Comparison of ENCODE assay signal across 8 cellular contexts in the genomic region with DNA sequence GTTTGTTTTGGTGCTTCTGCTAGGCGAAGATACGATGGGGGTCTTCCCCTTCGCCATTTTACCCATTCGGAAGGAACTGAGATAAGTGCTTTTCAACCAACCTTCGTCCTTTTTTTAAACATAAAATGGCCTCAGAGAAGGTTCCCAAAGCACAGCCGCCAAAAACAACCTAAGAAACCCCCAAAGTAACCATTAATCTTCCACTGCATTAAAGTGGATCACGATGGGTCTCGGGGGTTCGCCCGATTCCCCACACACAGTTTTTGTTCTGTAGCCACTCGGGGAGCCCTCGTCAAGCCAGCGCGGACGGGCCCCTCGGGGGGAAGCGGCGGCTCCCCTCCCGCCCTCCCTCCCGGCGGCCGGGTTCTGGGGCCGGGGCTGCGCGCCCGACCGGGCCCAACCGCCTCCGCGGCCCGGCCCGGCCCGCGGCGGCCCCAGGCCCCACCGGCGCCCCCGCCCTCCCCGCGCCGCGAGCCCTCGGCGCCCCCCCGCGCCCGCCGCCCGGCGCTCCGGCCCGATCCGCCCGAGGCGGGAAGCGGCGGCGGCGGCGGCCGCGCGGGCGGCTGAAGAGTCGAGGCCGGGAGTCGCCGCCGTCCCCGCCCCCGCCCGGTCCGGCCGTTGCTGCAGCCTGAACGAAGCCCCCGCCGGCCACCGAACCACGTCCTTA. TPM values are rescaled to one million over a fixed set of nuclear protein-coding genes. Genes with fewer than 3 reads are reported as not detected.
DNase-seq lines count a peak whose midpoint lies in the region; ATAC-seq and TF ChIP-seq lines count a peak whose summit lies in the region.

No MANE protein-coding gene starts in this region.

- H3K4me1 Mint-ChIP-seq in naive B cell: peaks cover 14 to 37% (median 19%) of the 10 kb centered on the region in 3 donors

- intact Hi-C loops in esophagus muscularis mucosa (cut with DNase I) (loop anchor here (5.0 to 10.0 kb wide), 2 partner anchors 48 to 1165 kb away; no protein-coding TSS in a partner anchor), tibial artery (cut with DNase I; ENCODE audit: low total_unique reads) (loop anchor here (5.0 kb wide), 1 partner anchor 48 kb away; no protein-coding TSS in a partner anchor)

- H3K36me3 ChIP-seq in esophagus muscularis mucosa (peaks cover 7 to 13% (median 10%) of the 10 kb centered on the region in 4 donors), tibial artery (peaks cover 3 to 13% (median 12%) of the 10 kb centered on the region in 3 donors)

- TF ChIP-seq POLR2A in esophagus muscularis mucosa (IDR thresholded peaks at IDR 0.05; ENCODE audit: low read depth): no peak

- peak overlapping the region; percentile 99 to 100 (median 100) for H3K27ac Mint-ChIP-seq in naive B cell

- TF ChIP-seq CTCF in esophagus muscularis mucosa (IDR thresholded peaks at IDR 0.05): no peak
- TF ChIP-seq CTCF in tibial artery (IDR thresholded peaks at IDR 0.05): no peak

- peak overlapping the region; percentile 93 to 100 (median 99) for H3K4me3 Mint-ChIP-seq in naive B cell

- H3K27ac ChIP-seq in esophagus muscularis mucosa (replicated peaks in 1 of 4) (peak overlapping the region; percentile 96 to 99 (median 98)), tibial artery (peak overlapping the region; percentile 92 to 99)

- H3K4me1 ChIP-seq in esophagus muscularis mucosa (peaks cover 22 to 36% (median 35%) of the 10 kb centered on the region in 4 donors), tibial artery (peaks cover 0 to 40% (median 13%) of the 10 kb centered on the region in 4 donors)

- H3K9me3 Mint-ChIP-seq in naive B cell: peaks cover 0 to 4% (median 0%) of the 10 kb centered on the region in 7 donors

- no peak for TF ChIP-seq EP300 in esophagus muscularis mucosa (IDR thresholded peaks at IDR 0.05)

- H3K4me3 ChIP-seq in esophagus muscularis mucosa (peak overlapping the region; percentile 78 to 84 (median 81)), tibial artery (peak overlapping the region; percentile 84 to 95)

- under 1% methylated on average over 39 of the region's 79 CpGs for WGBS in esophagus muscularis mucosa

- H3K9me3 ChIP-seq in esophagus muscularis mucosa (no peaks in the 10 kb centered on the region), tibial artery (no peaks in the 10 kb centered on the region)

- H3K27me3 Mint-ChIP-seq in naive B cell: peaks cover 0 to 4% (median 0%) of the 10 kb centered on the region in 3 donors

- H3K27me3 ChIP-seq in esophagus muscularis mucosa (no peaks in the 10 kb centered on the region), tibial artery (no peaks in the 10 kb centered on the region)

- peak; percentile 78 for DNase-seq in NCI-H748 (lab: John Stamatoyannopoulos, UW; ENCODE audit: unreplicated experiment)
- no peak for DNase-seq in NCI-H748 treated with DMSO at 0.1 percent for 48 hours (lab: John Stamatoyannopoulos, UW)
- peak; percentile 65 for DNase-seq in NCI-H510A treated with DMSO at 0.1 percent for 48 hours (lab: John Stamatoyannopoulos, UW)
- peak; percentile 65 for DNase-seq in activated T-cell treated with anti-CD3 and anti-CD28 coated beads, Interleukin-2, amount 50 U/mL, for 1 hour
- DNase-seq in esophagus muscularis mucosa (ENCODE audit: extremely low spot score): no peak
- peak; percentile 58 for DNase-seq in naive B cell
- DNase-seq in tibial artery: peak; percentile 27 to 74

- ATAC-seq in naive B cell (ENCODE audit: low read depth in 2 of 2) (peak; percentile 4 to 6), HG02852 (IDR thresholded peaks at IDR 0.05; ENCODE audit: unreplicated experiment) (no peak)

- H3K36me3 Mint-ChIP-seq in naive B cell: peaks cover 5 to 8% of the 10 kb centered on the region in 2 donors

RNA-seq across cellular contexts. Expression of a gene that starts 0.8 kb away (rescaled TPM):
- 10 to 100 TPM; 17.1 to 35.1 (median 28.4) TPM for total RNA-seq in esophagus muscularis mucosa
- polyA plus RNA-seq in naive B cell (ENCODE audit: low read depth in 6 of 6): 10 to 100 TPM in 5 of 6 donors, 1 to 10 TPM in 1; 7.5 to 18.6 (median 13.0) TPM

Comparison
In these comparisons a context has a peak if more than half of its experiments do, and no peak if none do; other contexts are left out.
1. DNase-seq: peak in NCI-H748 (single experiment), NCI-H510A treated with DMSO at 0.1 percent for 48 hours (single experiment), activated T-cell treated with anti-CD3 and anti-CD28 coated beads, Interleukin-2, amount 50 U/mL, for 1 hour (single experiment), naive B cell (single experiment) and tibial artery (2 of 2); none in NCI-H748 treated with DMSO at 0.1 percent for 48 hours (single experiment) and esophagus muscularis mucosa (single experiment).